11 cellular contexts compared by ENCODE assay signal in genomic region chr10:94344522-94345122, GRCh38. TPM values are rescaled to one million over a fixed set of nuclear protein-coding genes. Genes with fewer than 3 reads are reported as not detected.
A peak's percentile ranks its signal among the peaks of the same experiment; 100 is the strongest.
DNase-seq lines count a peak whose midpoint lies in the region; ATAC-seq, FAIRE-seq and TF ChIP-seq lines count a peak whose summit lies in the region.
"Had no signal": no experiment of that assay in that cellular context is flagged by ENCODE, and none has a peak within 500 bp of the region (broad histone marks: within the 10 kb centered on the region; RNA-seq: fewer than 3 reads in every experiment).

No MANE protein-coding gene starts in this region.

- intact Hi-C loops in left ventricle myocardium inferior (cut with micrococcal nuclease): no loop called here

- no peak overlapping the region for H3K27ac ChIP-seq in left ventricle myocardium inferior (replicated peaks)
- H3K27ac ChIP-seq: BLaER1, KMS-11 had no signal

- no peak overlapping the region for H3K4me3 ChIP-seq in left ventricle myocardium inferior
- H3K4me3 ChIP-seq: BLaER1 had no signal

- FAIRE-seq in GM18507 (lab: Jason Lieb, UNC): peak; percentile 91

- H3K27me3 ChIP-seq in left ventricle myocardium inferior (ENCODE audit: low read depth): no peaks in the 10 kb centered on the region
- H3K27me3 ChIP-seq: BLaER1 had no signal

- DNase-seq in GM18507 (ENCODE audit: extremely low spot score, insufficient read length, low read depth) (peak; percentile 3), NOMO-1 treated with dmso at 0.1 percent for 144 hours (lab: John Stamatoyannopoulos, UW; ENCODE audit: unreplicated experiment) (peak; percentile 13), inferior parietal cortex (ENCODE audit: extremely low spot score) (no peak), NCI-H226 (no peak), left ventricle myocardium inferior (no peak)
- no peak for DNase-seq in stimulated activated CD4-positive, alpha-beta T cell treated with anti-CD3 and anti-CD28 coated beads, Interleukin-2, amount 100 ng/mL, for 24 hours
- DNase-seq: activated CD4-positive, alpha-beta T cell treated with anti-CD3 and anti-CD28 coated beads, Interleukin-2, amount 10 ng/mL, durations not matched to agents 24 days and 14 days had no signal

- peaks cover 83% of the 10 kb centered on the region for H3K36me3 ChIP-seq in left ventricle myocardium inferior

- ATAC-seq in GM21381 (IDR thresholded peaks at IDR 0.05; ENCODE audit: unreplicated experiment): peak; percentile 96
- ATAC-seq in HG03060 (IDR thresholded peaks at IDR 0.05; ENCODE audit: low read depth, unreplicated experiment): peak; percentile 95

- no peak for TF ChIP-seq CTCF in left ventricle myocardium inferior (IDR thresholded peaks at IDR 0.05; ENCODE audit: borderline replicate concordance)

- H3K4me1 ChIP-seq in left ventricle myocardium inferior: no peaks in the 10 kb centered on the region
- H3K4me1 ChIP-seq: BLaER1 had no signal

- H3K9me3 ChIP-seq in left ventricle myocardium inferior (replicated peaks): no peaks in the 10 kb centered on the region
- H3K9me3 ChIP-seq: BLaER1 had no signal

RNA-seq across cellular contexts. Expression of gene NOC3L, which starts 18.1 kb away (rescaled TPM):
- 10.0 TPM for total RNA-seq in left ventricle myocardium inferior

RNA-seq across cellular contexts. Expression of gene TBC1D12, which starts 57.7 kb away (rescaled TPM):
- 4.4 TPM for total RNA-seq in left ventricle myocardium inferior

Comparison
In these comparisons a context has a peak if more than half of its experiments do, and no peak if none do; other contexts are left out.
1. DNase-seq: peak in GM18507 (single experiment) and NOMO-1 treated with dmso at 0.1 percent for 144 hours (single experiment); none in inferior parietal cortex (single experiment), NCI-H226 (single experiment), left ventricle myocardium inferior (single experiment) and stimulated activated CD4-positive, alpha-beta T cell treated with anti-CD3 and anti-CD28 coated beads, Interleukin-2, amount 100 ng/mL, for 24 hours (0 of 2).